In the genomic region with DNA sequence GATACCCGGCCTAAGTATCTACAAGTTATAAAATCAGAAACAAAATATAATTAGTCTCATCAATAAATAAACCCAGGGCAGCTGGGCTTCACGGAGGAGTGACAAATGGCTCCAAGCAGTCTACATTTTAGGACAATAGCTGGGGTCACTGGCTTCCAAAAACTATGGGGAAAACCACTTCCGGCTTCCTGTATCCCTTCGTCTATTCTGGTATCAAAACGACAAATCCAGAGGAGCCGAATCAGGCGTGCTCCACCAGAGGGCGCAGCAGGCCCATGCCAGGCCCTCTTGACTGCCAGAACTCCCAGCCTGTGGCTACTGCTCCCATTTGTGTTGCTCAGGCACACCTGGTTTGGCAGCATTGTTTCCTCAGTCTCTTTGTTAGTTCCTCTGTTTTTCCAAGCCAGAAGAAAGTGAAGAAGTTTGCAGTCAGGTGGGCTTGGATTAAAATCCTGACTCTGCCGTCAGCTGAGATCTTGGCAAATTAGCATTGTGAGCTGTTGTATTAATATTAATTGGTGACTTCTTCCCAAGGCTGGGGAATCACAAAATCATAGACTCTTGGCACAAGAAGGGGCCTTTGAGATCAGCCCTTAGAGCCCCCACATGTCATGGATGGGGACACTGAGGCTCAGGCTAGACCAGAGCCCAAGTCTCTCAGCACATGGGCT, we compare ENCODE assay signal across 8 cellular contexts. TPM values are rescaled to one million over a fixed set of nuclear protein-coding genes. Genes with fewer than 3 reads are reported as not detected.
DNase-seq lines count a peak whose midpoint lies in the region; ATAC-seq and TF ChIP-seq lines count a peak whose summit lies in the region.

No MANE protein-coding gene starts in this region.

- no peak overlapping the region for H2AFZ ChIP-seq in DND-41 (ENCODE audit: low read depth, low read length)

- no peak overlapping the region for H3K27ac ChIP-seq in DND-41 (ENCODE audit: low read length)
- H3K27ac ChIP-seq in epithelial cell of prostate, result peak overlapping the region; percentile 15

- H3K4me3 ChIP-seq in DND-41 (ENCODE audit: low read depth in 1 of 2, low read length in 2 of 2) (no peak overlapping the region), NT2/D1 (ENCODE audit: insufficient read length, low read depth) (no peak overlapping the region), mucosa of stomach (ENCODE audit: low read length) (no peak overlapping the region)

- no peaks in the 10 kb centered on the region for H3K79me2 ChIP-seq in DND-41 (ENCODE audit: insufficient read depth, low read length)

- no peak overlapping the region for H3K4me2 ChIP-seq in DND-41 (ENCODE audit: insufficient read depth, low read length)

- TF ChIP-seq CTCF in DND-41 (IDR thresholded peaks at IDR 0.05; ENCODE audit: borderline replicate concordance, extremely low read depth, low read length, poor library complexity, severe bottlenecking), result peak; percentile 87

- ATAC-seq in DND-41 (ENCODE audit: insufficient read depth, low read depth), result peak; percentile 89
- ATAC-seq in HG03039 (IDR thresholded peaks at IDR 0.05; ENCODE audit: unreplicated experiment), result no peak

- H3K36me3 ChIP-seq in DND-41 (ENCODE audit: insufficient read depth, low read length) (no peaks in the 10 kb centered on the region), NT2/D1 (ENCODE audit: insufficient read depth, insufficient read length, low read length) (no peaks in the 10 kb centered on the region), mucosa of stomach (ENCODE audit: control insufficient read depth, insufficient read depth, low read length) (no peaks in the 10 kb centered on the region)

- H4K20me1 ChIP-seq in DND-41 (ENCODE audit: insufficient read depth, low read length), result no peaks in the 10 kb centered on the region

- H3K27me3 ChIP-seq in DND-41 (ENCODE audit: insufficient read depth, low read length, poor library complexity) (no peaks in the 10 kb centered on the region), NT2/D1 (ENCODE audit: insufficient read depth, insufficient read length) (no peaks in the 10 kb centered on the region), mucosa of stomach (ENCODE audit: control insufficient read depth, insufficient read depth, low read length) (no peaks in the 10 kb centered on the region)

- H3K9ac ChIP-seq in DND-41 (ENCODE audit: low read depth, low read length) (no peak overlapping the region), NT2/D1 (ENCODE audit: insufficient read length, low read depth) (no peak overlapping the region), mucosa of stomach (ENCODE audit: low read length) (peak overlapping the region; percentile 31)

- H3K9me3 ChIP-seq in DND-41 (ENCODE audit: insufficient read depth, low read length, severe bottlenecking) (no peaks in the 10 kb centered on the region), NT2/D1 (ENCODE audit: insufficient read depth, low read length) (no peaks in the 10 kb centered on the region), mucosa of stomach (ENCODE audit: control insufficient read depth, low read length) (no peaks in the 10 kb centered on the region)

- DNase-seq in DND-41 (peak; percentile 74), HT-29 (ENCODE audit: low spot score) (peak; percentile 97), NT2/D1 (ENCODE audit: low read depth, low spot score) (peak; percentile 87), epithelial cell of prostate (ENCODE audit: low read depth, low spot score) (peak; percentile 29)
- DNase-seq in activated CD8-positive, alpha-beta memory T cell treated with anti-CD3 and anti-CD28 coated beads, Interleukin-2, amount 50 U/mL, for 4 hours, result peak; percentile 65
- peak; percentile 55 to 66 for DNase-seq in stimulated activated CD8-positive, alpha-beta memory T cell treated with anti-CD3 and anti-CD28 coated beads, Interleukin-2, amount 100 ng/mL, for 48 hours (ENCODE audit: low read depth in 2 of 2)

- H3K4me1 ChIP-seq in DND-41 (ENCODE audit: insufficient read depth, low read length), result no peaks in the 10 kb centered on the region
- no peaks in the 10 kb centered on the region for H3K4me1 ChIP-seq in NT2/D1 (ENCODE audit: insufficient read depth, insufficient read length)
- peaks cover 11% of the 10 kb centered on the region for H3K4me1 ChIP-seq in mucosa of stomach (ENCODE audit: control insufficient read depth, insufficient read depth, low read length)

RNA-seq across cellular contexts. Expression of a gene that starts 11.6 kb away (rescaled TPM):
- 10.4 and 11.1 TPM in 2 replicates for total RNA-seq in HT-29 (2014; rRNA removed; shearing (Covaris generic))

RNA-seq across cellular contexts. Expression of a gene that starts 54.7 kb away (rescaled TPM):
- 270 and 283 TPM in 2 replicates for total RNA-seq in HT-29 (2014; rRNA removed; shearing (Covaris generic))

Comparison
In these comparisons a context has a peak if more than half of its experiments do, and no peak if none do; other contexts are left out.
1. DNase-seq: peak in every context shown above with its lines; median percentile 97 in HT-29; 87 in NT2/D1; 74 in DND-41; 65 in activated CD8-positive, alpha-beta memory T cell treated with anti-CD3 and anti-CD28 coated beads, Interleukin-2, amount 50 U/mL, for 4 hours; 60 in stimulated activated CD8-positive, alpha-beta memory T cell treated with anti-CD3 and anti-CD28 coated beads, Interleukin-2, amount 100 ng/mL, for 48 hours; 29 in epithelial cell of prostate.